In the genomic region with DNA sequence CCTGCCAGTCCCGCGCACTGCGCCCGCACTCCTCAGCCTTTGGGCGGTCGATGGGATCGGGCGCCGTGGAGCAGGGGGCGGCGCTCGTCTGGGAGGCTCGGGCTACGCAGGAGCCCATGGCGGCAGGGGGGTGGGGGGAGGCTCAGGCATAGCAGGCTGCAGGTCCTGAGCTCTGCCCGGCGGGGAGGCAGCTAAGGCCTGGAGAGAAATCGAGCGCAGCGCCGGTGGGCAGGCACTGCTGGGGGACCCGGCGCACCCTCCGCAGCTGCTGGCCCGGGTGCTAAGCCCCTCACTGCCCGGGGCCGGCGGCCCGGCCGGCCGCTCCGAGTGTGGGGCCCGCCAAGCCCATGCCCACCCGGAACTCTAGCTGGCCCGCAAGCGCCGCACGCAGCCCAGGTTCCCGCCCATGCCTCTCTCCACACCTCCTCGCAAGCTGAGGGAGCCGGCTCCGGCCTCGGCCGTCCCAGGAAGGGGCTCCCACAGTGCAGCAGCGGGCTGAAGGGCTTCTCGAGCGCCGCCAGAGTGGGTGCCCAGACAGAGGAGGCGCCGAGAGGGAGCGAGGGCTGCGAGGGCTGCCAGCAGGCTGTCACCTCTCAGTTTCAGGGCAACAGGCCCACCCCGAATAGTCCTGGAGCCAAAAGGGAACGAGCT, we compare ENCODE assay signal across 15 cellular contexts.
DNase-seq lines count a peak whose midpoint lies in the region; ATAC-seq and TF ChIP-seq lines count a peak whose summit lies in the region.
"Had no signal": no experiment of that assay in that cellular context is flagged by ENCODE, and none has a peak within 500 bp of the region (broad histone marks: within the 10 kb centered on the region; RNA-seq: fewer than 3 reads in every experiment).

No MANE protein-coding gene starts in this region.

- peaks cover 4% of the 10 kb centered on the region for H3K9me3 Mint-ChIP-seq in activated naive CD8-positive, alpha-beta T cell treated with anti-CD3 and anti-CD28 coated beads for 36 hours
- H3K9me3 Mint-ChIP-seq in activated naive CD8-positive, alpha-beta T cell treated with anti-CD3 and anti-CD28 coated beads, Interleukin-2, amount 50 U/mL, for 24 hours = no peaks in the 10 kb centered on the region
- H3K9me3 Mint-ChIP-seq in activated B cell treated with CpG ODN at 0.5 μM for 24 hours = no peaks in the 10 kb centered on the region

- no peak for ATAC-seq in activated naive CD8-positive, alpha-beta T cell treated with anti-CD3 and anti-CD28 coated beads, Interleukin-2, amount 50 U/mL, for 24 hours
- ATAC-seq in activated B cell treated with CpG ODN at 0.5 μM for 24 hours (ENCODE audit: low read depth) (no peak), GM21717 (IDR thresholded peaks at IDR 0.05; ENCODE audit: unreplicated experiment) (no peak), GM21786 (IDR thresholded peaks at IDR 0.05; ENCODE audit: unreplicated experiment) (no peak)

- intact Hi-C loops in activated B cell treated with CpG ODN at 0.5 μM for 24 hours (cut with micrococcal nuclease) (no loop called here), testis (cut with DNase I; ENCODE audit: low total_unique reads) (no loop called here)

- H3K4me1 Mint-ChIP-seq in activated naive CD8-positive, alpha-beta T cell treated with anti-CD3 and anti-CD28 coated beads for 36 hours = no peaks in the 10 kb centered on the region
- H3K4me1 Mint-ChIP-seq in activated naive CD8-positive, alpha-beta T cell treated with anti-CD3 and anti-CD28 coated beads, Interleukin-2, amount 50 U/mL, for 24 hours = peaks cover 16% of the 10 kb centered on the region
- no peaks in the 10 kb centered on the region for H3K4me1 Mint-ChIP-seq in activated B cell treated with CpG ODN at 0.5 μM for 24 hours

- H3K9me3 ChIP-seq in iPS DF 6.9 (ENCODE audit: control insufficient read depth, insufficient read depth, low read length) = no peaks in the 10 kb centered on the region
- H3K9me3 ChIP-seq in testis = no peaks in the 10 kb centered on the region

- TF ChIP-seq CTCF in activated B cell treated with CpG ODN at 0.5 μM for 24 hours (IDR thresholded peaks at IDR 0.05) (no peak), testis (IDR thresholded peaks at IDR 0.05) (no peak)

- H3K4me3 ChIP-seq in iPS DF 6.9 (ENCODE audit: low read length) (peak overlapping the region; percentile 27; the same call in 1 of the 2 replicates), testis (peak overlapping the region; percentile 32 to 52)

- POLR2A ChIA-PET in activated B cell treated with CpG ODN at 0.5 μM for 24 hours (lab: Charles Lee) = interaction anchor here (0.6 kb wide), 1 partner anchor 143 kb away, joined by 3 read pairs; no protein-coding TSS in a partner anchor

- H3K27me3 ChIP-seq in iPS DF 6.9 (ENCODE audit: control insufficient read depth, insufficient read depth, low read length) (no peaks in the 10 kb centered on the region), testis (no peaks in the 10 kb centered on the region)

- H3K27ac ChIP-seq in iPS DF 6.9 (ENCODE audit: low read length) = no peak overlapping the region
- no peak overlapping the region for H3K27ac ChIP-seq in testis

- H3K4me1 ChIP-seq in iPS DF 6.9 (ENCODE audit: control insufficient read depth, insufficient read depth, low read length) (peaks cover 1% of the 10 kb centered on the region; the same call in 1 of the 2 replicates), testis (no peaks in the 10 kb centered on the region)

- no peak overlapping the region for H3K27ac Mint-ChIP-seq in activated naive CD8-positive, alpha-beta T cell treated with anti-CD3 and anti-CD28 coated beads for 36 hours
- no peak overlapping the region for H3K27ac Mint-ChIP-seq in activated naive CD8-positive, alpha-beta T cell treated with anti-CD3 and anti-CD28 coated beads, Interleukin-2, amount 50 U/mL, for 24 hours
- no peak overlapping the region for H3K27ac Mint-ChIP-seq in activated B cell treated with CpG ODN at 0.5 μM for 24 hours
- H3K27ac Mint-ChIP-seq: activated naive CD8-positive, alpha-beta T cell treated with anti-CD3 and anti-CD28 coated beads, Interleukin-2, amount 10 ng/mL, durations not matched to agents 7 days and 5 days had no signal

- no peaks in the 10 kb centered on the region for H3K27me3 Mint-ChIP-seq in activated naive CD8-positive, alpha-beta T cell treated with anti-CD3 and anti-CD28 coated beads for 36 hours
- no peaks in the 10 kb centered on the region for H3K27me3 Mint-ChIP-seq in activated naive CD8-positive, alpha-beta T cell treated with anti-CD3 and anti-CD28 coated beads, Interleukin-2, amount 50 U/mL, for 24 hours
- no peaks in the 10 kb centered on the region for H3K27me3 Mint-ChIP-seq in activated B cell treated with CpG ODN at 0.5 μM for 24 hours
- H3K27me3 Mint-ChIP-seq: activated naive CD8-positive, alpha-beta T cell treated with anti-CD3 and anti-CD28 coated beads, Interleukin-2, amount 10 ng/mL, durations not matched to agents 7 days and 5 days had no signal

- no peaks in the 10 kb centered on the region for H3K36me3 Mint-ChIP-seq in activated naive CD8-positive, alpha-beta T cell treated with anti-CD3 and anti-CD28 coated beads for 36 hours
- peaks cover 2% of the 10 kb centered on the region for H3K36me3 Mint-ChIP-seq in activated naive CD8-positive, alpha-beta T cell treated with anti-CD3 and anti-CD28 coated beads, Interleukin-2, amount 50 U/mL, for 24 hours (ENCODE audit: low read depth)
- no peaks in the 10 kb centered on the region for H3K36me3 Mint-ChIP-seq in activated B cell treated with CpG ODN at 0.5 μM for 24 hours (ENCODE audit: low read depth)

- TF ChIP-seq POLR2A in testis (IDR thresholded peaks at IDR 0.05) = no peak

- DNase-seq in activated naive CD8-positive, alpha-beta T cell treated with anti-CD3 and anti-CD28 coated beads for 36 hours = peak; percentile 5
- no peak for DNase-seq in activated naive CD8-positive, alpha-beta T cell treated with anti-CD3 and anti-CD28 coated beads, Interleukin-2, amount 50 U/mL, for 24 hours
- DNase-seq in activated B cell treated with CpG ODN at 0.5 μM for 24 hours = no peak
- DNase-seq in iPS DF 6.9 (ENCODE audit: low read depth, low spot score) = no peak
- DNase-seq in testis = no peak
- no peak for DNase-seq in NCI-H345 (lab: John Stamatoyannopoulos, UW)
- DNase-seq: activated naive CD8-positive, alpha-beta T cell treated with anti-CD3 and anti-CD28 coated beads, Interleukin-2, amount 10 ng/mL, durations not matched to agents 7 days and 5 days; AML-193; dermis blood vessel endothelial cell; Karpas-422; NCI-H1694 treated with DMSO at 0.1 percent for 48 hours; occipital lobe; T-helper 1 cell had no signal

- H3K36me3 ChIP-seq in iPS DF 6.9 (ENCODE audit: control insufficient read depth, insufficient read depth, low read length) (no peaks in the 10 kb centered on the region), testis (ENCODE audit: low read depth, missing control alignments) (no peaks in the 10 kb centered on the region)

- H3K4me3 Mint-ChIP-seq in activated naive CD8-positive, alpha-beta T cell treated with anti-CD3 and anti-CD28 coated beads for 36 hours = no peak overlapping the region
- H3K4me3 Mint-ChIP-seq in activated naive CD8-positive, alpha-beta T cell treated with anti-CD3 and anti-CD28 coated beads, Interleukin-2, amount 50 U/mL, for 24 hours = no peak overlapping the region
- peak overlapping the region; percentile 56 for H3K4me3 Mint-ChIP-seq in activated B cell treated with CpG ODN at 0.5 μM for 24 hours

- WGBS in iPS DF 6.9 (ENCODE audit: insufficient coverage, insufficient read length) = no CpG with 5 or more reads among the region's 54 CpGs
- WGBS in testis, 2 donors = 65 to 68% methylated on average over 7 to 54 of the region's 54 CpGs

- CTCF ChIA-PET in activated B cell treated with CpG ODN at 0.5 μM for 24 hours (lab: Charles Lee) = no interaction called here
